ENCODE assay signal across 22 cellular contexts in the genomic region with DNA sequence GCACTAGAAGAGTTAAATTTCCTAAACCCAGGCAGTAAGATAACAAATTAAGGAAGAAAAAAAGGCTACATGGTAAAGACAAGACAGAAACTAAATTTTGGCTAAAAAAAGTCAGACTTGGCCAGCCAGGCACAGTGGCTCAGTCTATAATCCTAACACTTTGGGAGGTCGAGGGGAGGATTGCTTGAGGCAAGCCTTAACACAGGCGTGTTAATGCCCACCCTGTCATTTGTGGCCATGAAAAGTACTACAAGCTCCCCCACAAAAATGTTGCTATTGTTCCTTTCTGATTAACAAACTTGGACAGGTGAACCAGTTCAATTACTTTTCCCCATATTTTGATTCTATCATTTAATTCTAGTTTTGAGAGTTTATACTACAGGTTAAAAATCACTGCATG. TPM values are rescaled to one million over a fixed set of nuclear protein-coding genes. Genes with fewer than 3 reads are reported as not detected.
DNase-seq lines count a peak whose midpoint lies in the region; ATAC-seq and TF ChIP-seq lines count a peak whose summit lies in the region.
"Had no signal": no experiment of that assay in that cellular context is flagged by ENCODE, and none has a peak within 500 bp of the region (broad histone marks: within the 10 kb centered on the region; RNA-seq: fewer than 3 reads in every experiment).

No MANE protein-coding gene starts in this region.

- H3K27me3 ChIP-seq in CD4-positive, CD25-positive, alpha-beta regulatory T cell (ENCODE audit: control insufficient read depth, insufficient read depth, low read length) = no peaks in the 10 kb centered on the region
- H3K27me3 ChIP-seq: BE2C; BLaER1 treated with 17β-estradiol and CSF1 and Interleukin-3, amounts not matched to agents 10 nM and 100 nM had no signal

- DNase-seq in T-helper 2 cell treated with Interferon-gamma antibody and Interleukin-4, amounts not matched to agents 5 μg/mL and 100 μg/mL, for 36 hours (ENCODE audit: low spot score) = no peak
- DNase-seq in T-helper 2 cell (no peak), T-helper 17 cell (no peak), type B pancreatic cell (ENCODE audit: extremely low spot score, unreplicated experiment) (no peak)
- DNase-seq in CD4-positive, CD25-positive, alpha-beta regulatory T cell = no peak
- DNase-seq: ACHN; AML-193; BE2C; Calu3; CD4-positive, alpha-beta memory T cell; COR-L47; DMS53; DMS79 treated with DMSO at 0.1 percent for 48 hours; GF-D8; GOT3; HFFc6 had no signal

- peaks cover 56% of the 10 kb centered on the region for H3K36me3 Mint-ChIP-seq in T-helper 2 cell treated with Interferon-gamma antibody and Interleukin-4, amounts not matched to agents 5 μg/mL and 100 μg/mL, for 36 hours (ENCODE audit: low read depth)
- H3K36me3 Mint-ChIP-seq in CD4-positive, CD25-positive, alpha-beta regulatory T cell = peaks cover 71% of the 10 kb centered on the region
- H3K36me3 Mint-ChIP-seq in T-helper 17 cell (ENCODE audit: low read depth) (peaks cover 14% of the 10 kb centered on the region), type B pancreatic cell (peaks cover 21% of the 10 kb centered on the region)

- TF ChIP-seq CTCF in type B pancreatic cell (conservative IDR thresholded peaks at IDR 0.05) = peak; percentile 21

- H3K4me3 ChIP-seq in CD4-positive, CD25-positive, alpha-beta regulatory T cell (ENCODE audit: low read depth, low read length) = no peak overlapping the region
- H3K4me3 ChIP-seq: BLaER1 treated with 17β-estradiol and CSF1 and Interleukin-3, amounts not matched to agents 10 nM and 100 nM; HAP-1 had no signal

- H3K9me3 Mint-ChIP-seq in T-helper 2 cell treated with Interferon-gamma antibody and Interleukin-4, amounts not matched to agents 5 μg/mL and 100 μg/mL, for 36 hours = no peaks in the 10 kb centered on the region
- no peaks in the 10 kb centered on the region for H3K9me3 Mint-ChIP-seq in CD4-positive, CD25-positive, alpha-beta regulatory T cell
- H3K9me3 Mint-ChIP-seq in type B pancreatic cell = no peaks in the 10 kb centered on the region
- H3K9me3 Mint-ChIP-seq: CD14-positive monocyte; CD4-positive, alpha-beta memory T cell; HFFc6 had no signal

- H3K4me3 Mint-ChIP-seq in T-helper 2 cell treated with Interferon-gamma antibody and Interleukin-4, amounts not matched to agents 5 μg/mL and 100 μg/mL, for 36 hours = no peak overlapping the region
- no peak overlapping the region for H3K4me3 Mint-ChIP-seq in CD4-positive, CD25-positive, alpha-beta regulatory T cell
- H3K4me3 Mint-ChIP-seq in T-helper 17 cell (peak overlapping the region; percentile 66), type B pancreatic cell (no peak overlapping the region)
- H3K4me3 Mint-ChIP-seq: CD14-positive monocyte; CD4-positive, alpha-beta memory T cell; HFFc6 had no signal

- H3K4me1 Mint-ChIP-seq in T-helper 2 cell treated with Interferon-gamma antibody and Interleukin-4, amounts not matched to agents 5 μg/mL and 100 μg/mL, for 36 hours (ENCODE audit: low read depth) = peaks cover 15% of the 10 kb centered on the region
- peaks cover 21 to 40% (median 23%) of the 10 kb centered on the region in 4 donors for H3K4me1 Mint-ChIP-seq in CD4-positive, CD25-positive, alpha-beta regulatory T cell
- peaks cover 13% of the 10 kb centered on the region for H3K4me1 Mint-ChIP-seq in T-helper 17 cell
- no peaks in the 10 kb centered on the region for H3K4me1 Mint-ChIP-seq in type B pancreatic cell (ENCODE audit: unreplicated experiment)
- H3K4me1 Mint-ChIP-seq: CD14-positive monocyte had no signal

- no peaks in the 10 kb centered on the region for H3K9me3 ChIP-seq in CD4-positive, CD25-positive, alpha-beta regulatory T cell (ENCODE audit: control insufficient read depth in 2 of 2, low read length in 2 of 2)
- no peaks in the 10 kb centered on the region for H3K9me3 ChIP-seq in T-helper 17 cell (ENCODE audit: control insufficient read depth, low read length, poor library complexity, severe bottlenecking)
- H3K9me3 ChIP-seq: BE2C; BLaER1 treated with 17β-estradiol and CSF1 and Interleukin-3, amounts not matched to agents 10 nM and 100 nM; HAP-1 had no signal

- no peak overlapping the region for H3K27ac ChIP-seq in CD4-positive, CD25-positive, alpha-beta regulatory T cell (ENCODE audit: insufficient read depth, low read length, poor library complexity, severe bottlenecking)
- H3K27ac ChIP-seq: 22Rv1; BLaER1 treated with 17β-estradiol and CSF1 and Interleukin-3, amounts not matched to agents 10 nM and 100 nM had no signal

- ATAC-seq in CD4-positive, CD25-positive, alpha-beta regulatory T cell (ENCODE audit: low read depth in 2 of 2) = no peak
- ATAC-seq in T-helper 17 cell (no peak), HG02763 (IDR thresholded peaks at IDR 0.05; ENCODE audit: unreplicated experiment) (no peak), GM19395 (IDR thresholded peaks at IDR 0.05; ENCODE audit: unreplicated experiment) (no peak)

- peak overlapping the region; percentile 2 for H3K27ac Mint-ChIP-seq in T-helper 2 cell treated with Interferon-gamma antibody and Interleukin-4, amounts not matched to agents 5 μg/mL and 100 μg/mL, for 36 hours
- H3K27ac Mint-ChIP-seq in CD4-positive, CD25-positive, alpha-beta regulatory T cell = peak overlapping the region in 2 of 3 donors; percentile 5 to 42
- no peak overlapping the region for H3K27ac Mint-ChIP-seq in T-helper 17 cell
- no peak overlapping the region for H3K27ac Mint-ChIP-seq in type B pancreatic cell
- H3K27ac Mint-ChIP-seq: CD14-positive monocyte; CD4-positive, alpha-beta memory T cell; HFFc6 had no signal

- no peaks in the 10 kb centered on the region for H3K27me3 Mint-ChIP-seq in T-helper 2 cell treated with Interferon-gamma antibody and Interleukin-4, amounts not matched to agents 5 μg/mL and 100 μg/mL, for 36 hours (ENCODE audit: low read depth)
- H3K27me3 Mint-ChIP-seq in CD4-positive, CD25-positive, alpha-beta regulatory T cell = no peaks in the 10 kb centered on the region
- H3K27me3 Mint-ChIP-seq in T-helper 17 cell (no peaks in the 10 kb centered on the region), type B pancreatic cell (no peaks in the 10 kb centered on the region)
- H3K27me3 Mint-ChIP-seq: CD4-positive, alpha-beta memory T cell had no signal

- peaks cover 8% of the 10 kb centered on the region for H3K4me1 ChIP-seq in CD4-positive, CD25-positive, alpha-beta regulatory T cell (ENCODE audit: control insufficient read depth, insufficient read depth, low read length, poor library complexity, severe bottlenecking)
- H3K4me1 ChIP-seq: BE2C, HAP-1 had no signal

- H3K36me3 ChIP-seq in CD4-positive, CD25-positive, alpha-beta regulatory T cell (ENCODE audit: control insufficient read depth, insufficient read depth, low read length) = peaks cover 82% of the 10 kb centered on the region

RNA-seq across cellular contexts. Expression of gene UBR4, which starts 32.3 kb away (rescaled TPM):
- 173 TPM for total RNA-seq in CD4-positive, CD25-positive, alpha-beta regulatory T cell
- 10 to 100 TPM in 3 of 4 donors, 1 to 10 TPM in 1; 9.9 to 17.2 (median 12.2) TPM for polyA plus RNA-seq in CD4-positive, CD25-positive, alpha-beta regulatory T cell
- total RNA-seq in T-helper 17 cell (100 to 1,000 TPM; 140 to 158 TPM), type B pancreatic cell (ENCODE audit: low replicate concordance) (108 and 110 TPM in 2 replicates)

Comparison
In these comparisons a context has a peak if more than half of its experiments do, and no peak if none do; other contexts are left out.
1. H3K27ac Mint-ChIP-seq: peak in T-helper 2 cell treated with Interferon-gamma antibody and Interleukin-4, amounts not matched to agents 5 μg/mL and 100 μg/mL, for 36 hours (single experiment) and CD4-positive, CD25-positive, alpha-beta regulatory T cell (2 of 3); none in T-helper 17 cell (single experiment) and type B pancreatic cell (single experiment).